In the genomic region with DNA sequence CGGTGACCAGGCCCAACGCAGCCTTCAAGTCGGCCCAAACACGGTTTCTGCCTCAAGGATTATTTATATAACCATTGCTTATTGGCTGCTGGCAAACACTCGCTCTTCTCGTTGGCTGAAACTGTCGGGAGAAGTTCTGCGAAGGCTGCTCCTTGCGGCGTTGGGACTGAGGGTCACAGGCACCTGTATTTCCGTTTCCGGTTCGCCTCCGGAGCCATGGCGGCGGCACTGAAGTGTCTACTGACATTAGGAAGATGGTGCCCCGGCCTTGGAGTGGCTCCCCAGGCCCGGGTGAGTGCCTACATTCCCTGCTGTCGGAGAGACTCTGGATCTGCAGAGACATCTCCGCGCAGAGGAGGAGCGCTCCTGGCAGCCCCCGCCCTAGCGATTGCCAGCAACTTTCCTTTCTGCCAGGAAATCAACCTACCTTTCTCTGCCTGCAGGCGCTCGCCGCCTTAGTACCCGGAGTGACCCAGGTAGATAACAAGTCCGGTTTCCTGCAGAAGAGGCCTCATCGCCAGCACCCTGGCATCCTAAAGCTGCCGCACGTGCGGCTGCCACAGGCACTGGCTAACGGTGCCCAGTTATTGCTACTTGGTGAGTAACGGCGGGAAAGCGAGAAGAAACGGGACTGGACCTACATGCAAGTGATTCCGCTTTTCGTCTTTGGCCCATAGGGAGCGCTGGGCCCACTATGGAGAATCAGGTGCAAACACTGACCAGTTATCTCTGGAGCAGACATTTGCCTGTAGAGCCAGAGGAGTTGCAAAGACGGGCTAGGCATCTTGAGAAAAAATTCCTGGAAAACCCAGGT, we compare ENCODE assay signal across 8 cellular contexts. TPM values are rescaled to one million over a fixed set of nuclear protein-coding genes. Genes with fewer than 3 reads are reported as not detected.
A peak's percentile ranks its signal among the peaks of the same experiment; 100 is the strongest.
DNase-seq lines count a peak whose midpoint lies in the region; ATAC-seq and TF ChIP-seq lines count a peak whose summit lies in the region.

METTL17 (plus strand) TSS at position 194 of the 814 bp plus-strand sequence; CDS start at position 217, 23 bp downstream.

- DNase-seq in CD4-positive, alpha-beta memory T cell, result peak; percentile 82 to 90 (median 85)
- peak; percentile 97 for DNase-seq in NCI-H82 (lab: John Stamatoyannopoulos, UW)
- DNase-seq in activated CD4-positive, alpha-beta memory T cell treated with anti-CD3 and anti-CD28 coated beads, Interleukin-2, amount 10 ng/mL, durations not matched to agents 7 days and 5 days, result peak; percentile 90
- peak; percentile 92 for DNase-seq in ecto neural progenitor cell (ENCODE audit: low spot score)
- peak; percentile 95 to 98 for DNase-seq in lower leg skin (ENCODE audit: low spot score in 2 of 2)
- DNase-seq in stimulated activated CD4-positive, alpha-beta T cell treated with anti-CD3 and anti-CD28 coated beads, Interleukin-4, amount 100 ng/mL, for 48 hours (ENCODE audit: low read depth in 2 of 2), result peak; percentile 73 to 84

- peak; percentile 98 for ATAC-seq in GM19397 (IDR thresholded peaks at IDR 0.05; ENCODE audit: unreplicated experiment)
- ATAC-seq in HG03571 (IDR thresholded peaks at IDR 0.05; ENCODE audit: unreplicated experiment), result peak; percentile 94

- H3K27me3 ChIP-seq in CD4-positive, alpha-beta memory T cell (ENCODE audit: insufficient read depth, low read length), result no peaks in the 10 kb centered on the region

- H3K9me3 ChIP-seq in CD4-positive, alpha-beta memory T cell (ENCODE audit: control insufficient read depth in 1 of 2, low read length in 2 of 2), result no peaks in the 10 kb centered on the region

- TF ChIP-seq POLR2A in lower leg skin (IDR thresholded peaks at IDR 0.05), result no peak

- H3K4me3 ChIP-seq in CD4-positive, alpha-beta memory T cell (ENCODE audit: low read length in 2 of 2), result peak within 1 kb of the TSS; percentile 79 to 93
- peak within 1 kb of the TSS; percentile 59 for H3K4me3 ChIP-seq in lower leg skin (ENCODE audit: low read depth, poor library complexity, severe bottlenecking)

- no peaks in the 10 kb centered on the region for H3K27me3 Mint-ChIP-seq in CD4-positive, alpha-beta memory T cell
- H3K27me3 Mint-ChIP-seq in activated CD4-positive, alpha-beta memory T cell treated with anti-CD3 and anti-CD28 coated beads, Interleukin-2, amount 10 ng/mL, durations not matched to agents 7 days and 5 days, result no peaks in the 10 kb centered on the region

- H3K27ac ChIP-seq in CD4-positive, alpha-beta memory T cell (ENCODE audit: low read depth, low read length), result peak within 1 kb of the TSS; percentile 73

- POLR2A ChIA-PET in CD4-positive, alpha-beta memory T cell (lab: Charles Lee; ENCODE audit: partially characterized antibody), result no interaction called here
- POLR2A ChIA-PET in activated CD4-positive, alpha-beta memory T cell treated with anti-CD3 and anti-CD28 coated beads, Interleukin-2, amount 10 ng/mL, durations not matched to agents 7 days and 5 days (lab: Charles Lee), result interaction anchor here (1.0 kb wide), 1 partner anchor 113 kb away, joined by 4 read pairs; no protein-coding TSS in a partner anchor

- peak within 1 kb of the TSS; percentile 87 to 98 (median 96) for H3K27ac Mint-ChIP-seq in CD4-positive, alpha-beta memory T cell
- H3K27ac Mint-ChIP-seq in activated CD4-positive, alpha-beta memory T cell treated with anti-CD3 and anti-CD28 coated beads, Interleukin-2, amount 10 ng/mL, durations not matched to agents 7 days and 5 days, result peak within 1 kb of the TSS; percentile 81

- peaks cover 28% of the 10 kb centered on the region for H3K36me3 ChIP-seq in CD4-positive, alpha-beta memory T cell (ENCODE audit: insufficient read depth, low read length)

- intact Hi-C loops in CD4-positive, alpha-beta memory T cell (cut with micrococcal nuclease), result loop anchor here (1.0 kb wide), 2 partner anchors 19 to 113 kb away; no protein-coding TSS in a partner anchor
- intact Hi-C loops in lower leg skin (cut with DNase I; ENCODE audit: low total_unique reads), result no loop called here

- peaks cover 24% of the 10 kb centered on the region for H3K4me1 ChIP-seq in CD4-positive, alpha-beta memory T cell (ENCODE audit: insufficient read depth, low read length)

- no peak for TF ChIP-seq CTCF in lower leg skin (IDR thresholded peaks at IDR 0.05)

- CTCF ChIA-PET in CD4-positive, alpha-beta memory T cell (lab: Charles Lee; ENCODE audit: partially characterized antibody), result interaction anchor here (1.3 to 2.9 kb wide), 3 partner anchors 20 to 102 kb away, joined by 3 to 10 read pairs (median 4); no protein-coding TSS in a partner anchor
- CTCF ChIA-PET in activated CD4-positive, alpha-beta memory T cell treated with anti-CD3 and anti-CD28 coated beads, Interleukin-2, amount 10 ng/mL, durations not matched to agents 7 days and 5 days (lab: Charles Lee), result interaction anchor here (1.4 to 3.4 kb wide), 3 partner anchors 19 to 103 kb away, joined by 3 to 19 read pairs (median 14); no protein-coding TSS in a partner anchor

- peak within 1 kb of the TSS; percentile 90 to 97 (median 96) for H3K4me3 Mint-ChIP-seq in CD4-positive, alpha-beta memory T cell
- H3K4me3 Mint-ChIP-seq in activated CD4-positive, alpha-beta memory T cell treated with anti-CD3 and anti-CD28 coated beads, Interleukin-2, amount 10 ng/mL, durations not matched to agents 7 days and 5 days, result peak within 1 kb of the TSS; percentile 93

- H3K9me3 Mint-ChIP-seq in CD4-positive, alpha-beta memory T cell, result peaks cover 0 to 1% (median 0%) of the 10 kb centered on the region in 8 donors
- no peaks in the 10 kb centered on the region for H3K9me3 Mint-ChIP-seq in activated CD4-positive, alpha-beta memory T cell treated with anti-CD3 and anti-CD28 coated beads, Interleukin-2, amount 10 ng/mL, durations not matched to agents 7 days and 5 days

- 0 to 1% methylated on average over 40 to 41 of the region's 42 CpGs for WGBS in lower leg skin, 2 donors

- peaks cover 26 to 38% of the 10 kb centered on the region in 2 donors for H3K36me3 Mint-ChIP-seq in CD4-positive, alpha-beta memory T cell
- H3K36me3 Mint-ChIP-seq in activated CD4-positive, alpha-beta memory T cell treated with anti-CD3 and anti-CD28 coated beads, Interleukin-2, amount 10 ng/mL, durations not matched to agents 7 days and 5 days (ENCODE audit: low read depth), result peaks cover 38% of the 10 kb centered on the region

- peaks cover 15 to 39% (median 23%) of the 10 kb centered on the region in 4 donors for H3K4me1 Mint-ChIP-seq in CD4-positive, alpha-beta memory T cell
- peaks cover 57% of the 10 kb centered on the region for H3K4me1 Mint-ChIP-seq in activated CD4-positive, alpha-beta memory T cell treated with anti-CD3 and anti-CD28 coated beads, Interleukin-2, amount 10 ng/mL, durations not matched to agents 7 days and 5 days

RNA-seq across cellular contexts. Expression of gene METTL17, which starts in this region (rescaled TPM):
- total RNA-seq in CD4-positive, alpha-beta memory T cell, result 100 to 1,000 TPM; 119 to 125 TPM
- 10 to 100 TPM; 36.9 to 42.0 TPM for polyA plus RNA-seq in CD4-positive, alpha-beta memory T cell
- total RNA-seq in activated CD4-positive, alpha-beta memory T cell treated with anti-CD3 and anti-CD28 coated beads, Interleukin-2, amount 10 ng/mL, durations not matched to agents 7 days and 5 days, result 10 to 100 TPM; 81.9 to 82.0 TPM
- total RNA-seq in lower leg skin, result 100 to 1,000 TPM in 2 of 4 donors, 10 to 100 TPM in 2; 73.0 to 152 (median 91.6) TPM

Comparison
In these comparisons a context has a peak if more than half of its experiments do, and no peak if none do; other contexts are left out.
1. Peak in every context shown above with its lines: DNase-seq, ATAC-seq, H3K4me3 ChIP-seq and H3K27ac ChIP-seq.